3 cellular contexts compared by ENCODE assay signal in genomic region chr15:58758141-58758540, GRCh38.
TF ChIP-seq lines count a peak whose summit lies in the region.

No MANE protein-coding gene starts in this region.

TF ChIP-seq in Ishikawa, 13 proteins besides CTCF, POLR2A, EP300 and RAD21:
- TF ChIP-seq EGR1 (IDR thresholded peaks at IDR 0.05) (no peak), NFIC (IDR thresholded peaks at IDR 0.05) (no peak), CREB1 (IDR thresholded peaks at IDR 0.05; ENCODE audit: low read depth) (no peak), YY1 (IDR thresholded peaks at IDR 0.05; ENCODE audit: low read depth) (no peak), ZBTB7A (IDR thresholded peaks at IDR 0.05; ENCODE audit: low read depth) (no peak), MAX (IDR thresholded peaks at IDR 0.05) (no peak), TCF12 (IDR thresholded peaks at IDR 0.05; ENCODE audit: low read depth) (no peak), USF1 (IDR thresholded peaks at IDR 0.05) (no peak), CEBPB (IDR thresholded peaks at IDR 0.05) (no peak), TEAD4 (IDR thresholded peaks at IDR 0.05) (no peak), TAF1 (IDR thresholded peaks at IDR 0.05; ENCODE audit: low read depth) (no peak), FOXM1 (IDR thresholded peaks at IDR 0.05; ENCODE audit: borderline replicate concordance, low read depth) (no peak), REST (IDR thresholded peaks at IDR 0.05; ENCODE audit: low read depth) (no peak)

TF ChIP-seq in HepG2, 621 proteins besides CTCF, POLR2A, EP300 and RAD21:
- TF ChIP-seq RXRB (CRISPR knock-in tag; IDR thresholded peaks at IDR 0.05; ENCODE audit: borderline replicate concordance) (peak; percentile 24; the same call in 1 of the 2 replicates), ZNF121 (CRISPR knock-in tag; IDR thresholded peaks at IDR 0.05) (peak; percentile 13; the same call in 1 of the 2 replicates), TRIM24 (CRISPR knock-in tag; IDR thresholded peaks at IDR 0.05) (no peak), STAG1 (CRISPR knock-in tag; IDR thresholded peaks at IDR 0.05) (peak; percentile 79), ZNF598 (CRISPR knock-in tag; IDR thresholded peaks at IDR 0.05; ENCODE audit: borderline replicate concordance) (no peak)

TF ChIP-seq in GM23338, 12 proteins besides CTCF, POLR2A, EP300 and RAD21:
- TF ChIP-seq JUNB (IDR thresholded peaks at IDR 0.05; ENCODE audit: unreplicated experiment) (no peak), EZH2 (IDR thresholded peaks at IDR 0.05; ENCODE audit: low read depth, unreplicated experiment) (no peak), EZH2phosphoT487 (IDR thresholded peaks at IDR 0.05; ENCODE audit: unreplicated experiment) (no peak), POLR2AphosphoS5 (IDR thresholded peaks at IDR 0.05; ENCODE audit: low read depth) (no peak), ZNF114 (CRISPR knock-in tag; IDR thresholded peaks at IDR 0.05) (no peak), ZNF331 (CRISPR knock-in tag; IDR thresholded peaks at IDR 0.05; ENCODE audit: low read depth) (no peak), ZNF462 (CRISPR knock-in tag; IDR thresholded peaks at IDR 0.05) (no peak), REST (IDR thresholded peaks at IDR 0.05; ENCODE audit: unreplicated experiment) (no peak), CREB1 (CRISPR knock-in tag; IDR thresholded peaks at IDR 0.05; ENCODE audit: low read depth) (no peak), ETS1 (IDR thresholded peaks at IDR 0.05) (no peak), NANOG (IDR thresholded peaks at IDR 0.05; ENCODE audit: borderline replicate concordance) (no peak), STAT1 (IDR thresholded peaks at IDR 0.05; ENCODE audit: unreplicated experiment) (no peak)
